ENCODE assay signal across 1 cellular context in genomic region chr4:5784960-5785611, GRCh38.
TF ChIP-seq lines count a peak whose summit lies in the region.

No MANE protein-coding gene starts in this region.

TF ChIP-seq in H1, 55 proteins besides CTCF, POLR2A, EP300 and RAD21 (continued from another document):
- TF ChIP-seq CHD7 (IDR thresholded peaks at IDR 0.05; ENCODE audit: insufficient replicate concordance, low read length) (no peak), E2F6 (IDR thresholded peaks at IDR 0.05) (no peak), MAX (IDR thresholded peaks at IDR 0.05) (no peak), RFX5 (IDR thresholded peaks at IDR 0.05; ENCODE audit: borderline replicate concordance, low read depth, low read length) (no peak), CBX5 (IDR thresholded peaks at IDR 0.05; ENCODE audit: low read depth, low read length) (no peak), BCL11A (IDR thresholded peaks at IDR 0.05; ENCODE audit: low read depth in 2 of 2, low read length in 2 of 2) (no peak), KDM4A (IDR thresholded peaks at IDR 0.05; ENCODE audit: low read depth, low read length, severe bottlenecking) (no peak), GABPA (IDR thresholded peaks at IDR 0.05; ENCODE audit: borderline replicate concordance, insufficient read depth, low read length) (no peak), ATF2 (IDR thresholded peaks at IDR 0.05; ENCODE audit: low read length) (no peak), TBP (IDR thresholded peaks at IDR 0.05; ENCODE audit: low read depth, low read length) (no peak), POU5F1 (IDR thresholded peaks at IDR 0.05; ENCODE audit: low read depth, low read length) (no peak), CHD2 (IDR thresholded peaks at IDR 0.05; ENCODE audit: low read length) (no peak), ASH2L (IDR thresholded peaks at IDR 0.05; ENCODE audit: low read length) (no peak), RNF2 (IDR thresholded peaks at IDR 0.05; ENCODE audit: borderline replicate concordance, low read depth, low read length, missing control alignments, poor library complexity, severe bottlenecking) (no peak), FOSL1 (IDR thresholded peaks at IDR 0.05; ENCODE audit: insufficient read depth, low read depth, low read length) (no peak), EZH2 (IDR thresholded peaks at IDR 0.05; ENCODE audit: low read depth, low read length, severe bottlenecking) (no peak), SP2 (IDR thresholded peaks at IDR 0.05; ENCODE audit: low read length) (no peak), TEAD4 (IDR thresholded peaks at IDR 0.05; ENCODE audit: low read depth, low read length) (no peak)
